ENCODE assay signal across 9 cellular contexts in genomic region chr20:51306521-51307358, GRCh38.
A peak's percentile ranks its signal among the peaks of the same experiment; 100 is the strongest.
DNase-seq lines count a peak whose midpoint lies in the region; ATAC-seq and TF ChIP-seq lines count a peak whose summit lies in the region.
"Had no signal": no experiment of that assay in that cellular context is flagged by ENCODE, and none has a peak within 500 bp of the region (broad histone marks: within the 10 kb centered on the region; RNA-seq: fewer than 3 reads in every experiment).

No MANE protein-coding gene starts in this region.

- no peaks in the 10 kb centered on the region for H3K36me3 ChIP-seq in lung (ENCODE audit: control insufficient read depth in 2 of 2, insufficient read depth in 2 of 2, low read length in 2 of 2)

- TF ChIP-seq CTCF in lung (IDR thresholded peaks at IDR 0.05; ENCODE audit: control extremely low read depth, extremely low read depth): peak; percentile 80

- peaks cover 0 to 8% of the 10 kb centered on the region in 2 donors for H3K9me3 ChIP-seq in lung (ENCODE audit: control insufficient read depth in 2 of 2, insufficient read depth in 1 of 2, low read length in 1 of 2)

- ATAC-seq in HG03025 (IDR thresholded peaks at IDR 0.05; ENCODE audit: low FRiP score, unreplicated experiment): peak; percentile 72
- peak; percentile 81 for ATAC-seq in lung (ENCODE audit: insufficient read depth, low FRiP score)
- no peak for ATAC-seq in HG02884 (IDR thresholded peaks at IDR 0.05; ENCODE audit: unreplicated experiment)

- WGBS in lung, 2 donors: 36% methylated on average over 29 of the region's 29 CpGs

- H3K27me3 ChIP-seq in lung (ENCODE audit: control insufficient read depth, insufficient read depth): no peaks in the 10 kb centered on the region

- H3K4me3 ChIP-seq in lung: no peak overlapping the region

- H3K4me1 ChIP-seq in lung (ENCODE audit: control insufficient read depth in 2 of 2, insufficient read depth in 2 of 2, low read length in 2 of 2): no peaks in the 10 kb centered on the region

- DNase-seq in EH (ENCODE audit: low read depth): peak; percentile 73
- peak; percentile 65 for DNase-seq in NCI-H460 (ENCODE audit: extremely low read depth, low read depth)
- peak; percentile 52 to 72 for DNase-seq in activated CD4-positive, alpha-beta T cell treated with anti-CD3 and anti-CD28 coated beads, Interleukin-2, amount 50 U/mL, for 24 hours (ENCODE audit: low read depth in 1 of 2, low spot score in 1 of 2)
- DNase-seq in dermis blood vessel endothelial cell: peak; percentile 83
- peak; percentile 76 for DNase-seq in lung (ENCODE audit: low spot score)
- DNase-seq in stimulated activated CD8-positive, alpha-beta memory T cell treated with anti-CD3 and anti-CD28 coated beads, Interleukin-15, amount 100 ng/mL, for 1 hour (ENCODE audit: low read depth): peak; percentile 49

- H3K27ac ChIP-seq in lung (ENCODE audit: low read depth in 1 of 2, low read length in 1 of 2): no peak overlapping the region
- H3K27ac ChIP-seq: epithelial cell of prostate had no signal
